8 cellular contexts compared by ENCODE assay signal in the genomic region with DNA sequence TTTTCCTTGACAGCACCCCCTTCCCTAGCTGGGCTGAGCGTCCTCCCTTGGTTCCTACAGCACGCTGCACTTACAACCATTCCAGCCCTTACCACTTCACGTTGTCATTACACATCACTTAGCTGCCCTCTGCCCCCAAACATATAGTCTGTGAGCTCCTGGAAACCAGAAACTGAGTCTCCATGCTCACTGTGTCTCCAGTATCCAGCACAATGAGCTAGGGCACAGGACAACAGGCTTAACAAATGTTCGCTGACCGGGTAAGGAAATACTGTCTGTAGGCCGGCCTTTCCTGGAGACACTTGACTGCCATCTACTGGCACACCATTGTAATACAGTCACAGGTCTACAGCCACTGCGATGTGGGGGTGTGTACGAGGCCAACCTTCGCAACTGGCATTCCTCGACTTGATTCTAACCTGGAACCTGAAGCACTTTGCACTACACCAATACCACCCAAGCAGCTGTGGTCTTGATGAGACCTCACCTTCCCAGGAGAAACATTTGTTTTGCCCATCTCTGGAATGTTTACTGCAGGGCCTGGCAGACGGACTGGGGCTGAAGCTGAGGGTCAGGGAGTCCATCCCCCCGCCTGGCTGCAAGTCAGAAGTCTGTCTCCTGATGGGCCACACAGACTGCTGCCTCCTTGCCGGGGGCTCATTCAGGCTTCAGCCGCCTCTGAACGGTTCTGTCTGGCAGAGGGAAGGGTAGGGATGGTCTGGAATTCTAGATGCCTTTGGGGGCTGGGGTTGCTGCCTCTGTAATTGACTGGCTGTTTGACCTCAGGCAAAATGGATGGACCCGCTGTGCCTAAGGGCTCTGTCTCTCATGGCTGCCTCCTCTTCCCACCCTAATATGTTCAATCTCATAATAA.
DNase-seq lines count a peak whose midpoint lies in the region; ATAC-seq and TF ChIP-seq lines count a peak whose summit lies in the region.

No MANE protein-coding gene starts in this region.

- H3K27me3 Mint-ChIP-seq in GM23338 (ENCODE audit: insufficient read depth, low read depth, poor library complexity): no peaks in the 10 kb centered on the region
- peaks cover 3% of the 10 kb centered on the region for H3K27me3 Mint-ChIP-seq in nephron (ENCODE audit: low read depth)

- H3K36me3 ChIP-seq in GM23338 (ENCODE audit: insufficient read depth) (no peaks in the 10 kb centered on the region; the same call in 1 of the 2 replicates), upper lobe of left lung (no peaks in the 10 kb centered on the region)

- TF ChIP-seq POLR2A in upper lobe of left lung (IDR thresholded peaks at IDR 0.05): no peak

- no peaks in the 10 kb centered on the region for H3K27me3 ChIP-seq in GM23338 (ENCODE audit: insufficient read depth)
- no peaks in the 10 kb centered on the region for H3K27me3 ChIP-seq in upper lobe of left lung

- no peaks in the 10 kb centered on the region for H3K9me3 Mint-ChIP-seq in GM23338
- H3K9me3 Mint-ChIP-seq in nephron: no peaks in the 10 kb centered on the region

- ATAC-seq in GM23338 (peak; percentile 94), upper lobe of left lung (ENCODE audit: low FRiP score in 2 of 2) (peak; percentile 91 to 97), HG02840 (IDR thresholded peaks at IDR 0.05; ENCODE audit: low FRiP score, unreplicated experiment) (no peak)

- H4K20me1 ChIP-seq in GM23338 (replicated peaks; ENCODE audit: insufficient read depth): no peaks in the 10 kb centered on the region; the same call in 1 of the 2 replicates

- TF ChIP-seq CTCF in AG09319 (IDR thresholded peaks at IDR 0.05; ENCODE audit: low read depth, low read length): peak; percentile 87
- peak; percentile 80 to 90 for TF ChIP-seq CTCF in GM23338 (conservative IDR thresholded peaks at IDR 0.05; ENCODE audit: low read depth in 2 of 2)
- TF ChIP-seq CTCF in fibroblast of the aortic adventitia (IDR thresholded peaks at IDR 0.05; ENCODE audit: insufficient read depth, low read length): peak; percentile 93
- peak; percentile 89 to 95 (median 90) for TF ChIP-seq CTCF in nephron (IDR thresholded peaks at IDR 0.05; ENCODE audit: unreplicated experiment in 3 of 3)
- TF ChIP-seq CTCF in upper lobe of left lung (IDR thresholded peaks at IDR 0.05): peak; percentile 80 to 92 (median 84)

- no peak for TF ChIP-seq EP300 in upper lobe of left lung (IDR thresholded peaks at IDR 0.05)

- no peaks in the 10 kb centered on the region for H3K9me3 ChIP-seq in upper lobe of left lung

- H3K4me2 ChIP-seq in GM23338: peak overlapping the region; percentile 48; the same call in 1 of the 2 replicates

- H3K27ac Mint-ChIP-seq in GM23338: peak overlapping the region; percentile 81; the same call in 1 of the 2 replicates
- peak overlapping the region; percentile 84 to 97 (median 90) for H3K27ac Mint-ChIP-seq in nephron

- no peak overlapping the region for H2AFZ ChIP-seq in GM23338

- peaks cover 16% of the 10 kb centered on the region for H3K4me1 ChIP-seq in GM23338 (ENCODE audit: insufficient read depth)
- peaks cover 9 to 24% (median 15%) of the 10 kb centered on the region in 4 donors for H3K4me1 ChIP-seq in upper lobe of left lung

- no peak overlapping the region for H3K4me3 ChIP-seq in GM23338
- no peak overlapping the region for H3K4me3 ChIP-seq in fibroblast of the aortic adventitia (ENCODE audit: low read depth, low read length)
- no peak overlapping the region for H3K4me3 ChIP-seq in upper lobe of left lung

- no peak overlapping the region for H3K4me3 Mint-ChIP-seq in GM23338
- peak overlapping the region in 1 of 3 experiments; percentile 16 for H3K4me3 Mint-ChIP-seq in nephron

- H3K79me2 ChIP-seq in GM23338 (replicated peaks; ENCODE audit: insufficient read depth): no peaks in the 10 kb centered on the region

- H3F3A ChIP-seq in GM23338 (replicated peaks; ENCODE audit: low read depth): no peaks in the 10 kb centered on the region

- no peaks in the 10 kb centered on the region for H3K9me2 ChIP-seq in GM23338 (ENCODE audit: insufficient read depth)

- WGBS in upper lobe of left lung, 2 donors: 35 to 38% methylated on average over 6 to 16 of the region's 16 CpGs

- H3K4me1 Mint-ChIP-seq in GM23338: peaks cover 21% of the 10 kb centered on the region
- H3K4me1 Mint-ChIP-seq in nephron: peaks cover 36% of the 10 kb centered on the region

- peak; percentile 37 for DNase-seq in AG09319 (ENCODE audit: extremely low read depth, low read depth)
- peak; percentile 94 for DNase-seq in GM23338 (ENCODE audit: low spot score)
- peak; percentile 5 for DNase-seq in NCI-H774 (lab: John Stamatoyannopoulos, UW)
- DNase-seq in activated T-cell treated with anti-CD3 and anti-CD28 coated beads, Interleukin-2, amount 50 U/mL, for 1 hour: peak; percentile 21
- DNase-seq in fibroblast of the aortic adventitia (ENCODE audit: low read depth): peak; percentile 86
- peak in 1 of 2 donors; percentile 73 for DNase-seq in upper lobe of left lung

- H3K36me3 Mint-ChIP-seq in GM23338 (ENCODE audit: low read depth): peaks cover 11% of the 10 kb centered on the region
- H3K36me3 Mint-ChIP-seq in nephron (ENCODE audit: low read depth): no peaks in the 10 kb centered on the region

- H3K27ac ChIP-seq in GM23338 (ENCODE audit: low read depth) (peak overlapping the region; percentile 91), upper lobe of left lung (peak overlapping the region in 3 of 4 donors; percentile 63 to 72 (median 64))

TF ChIP-seq in GM23338, 12 proteins besides CTCF, POLR2A, EP300 and RAD21:
- TF ChIP-seq CREB1 (CRISPR knock-in tag; IDR thresholded peaks at IDR 0.05; ENCODE audit: low read depth) (0 out of 2 replicates have a peak, but pooled peaks have one; percentile 12), ZNF331 (CRISPR knock-in tag; IDR thresholded peaks at IDR 0.05; ENCODE audit: low read depth) (no peak), EZH2phosphoT487 (IDR thresholded peaks at IDR 0.05; ENCODE audit: unreplicated experiment) (no peak), EZH2 (IDR thresholded peaks at IDR 0.05; ENCODE audit: low read depth, unreplicated experiment) (no peak)
- TF ChIP-seq, protein P1, sequence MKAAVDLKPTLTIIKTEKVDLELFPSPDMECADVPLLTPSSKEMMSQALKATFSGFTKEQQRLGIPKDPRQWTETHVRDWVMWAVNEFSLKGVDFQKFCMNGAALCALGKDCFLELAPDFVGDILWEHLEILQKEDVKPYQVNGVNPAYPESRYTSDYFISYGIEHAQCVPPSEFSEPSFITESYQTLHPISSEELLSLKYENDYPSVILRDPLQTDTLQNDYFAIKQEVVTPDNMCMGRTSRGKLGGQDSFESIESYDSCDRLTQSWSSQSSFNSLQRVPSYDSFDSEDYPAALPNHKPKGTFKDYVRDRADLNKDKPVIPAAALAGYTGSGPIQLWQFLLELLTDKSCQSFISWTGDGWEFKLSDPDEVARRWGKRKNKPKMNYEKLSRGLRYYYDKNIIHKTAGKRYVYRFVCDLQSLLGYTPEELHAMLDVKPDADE (IDR thresholded peaks at IDR 0.05): no peak
TF ChIP-seq in GM23338: peak in this region for 1.
